ENCODE assay signal across 17 cellular contexts in the genomic region with DNA sequence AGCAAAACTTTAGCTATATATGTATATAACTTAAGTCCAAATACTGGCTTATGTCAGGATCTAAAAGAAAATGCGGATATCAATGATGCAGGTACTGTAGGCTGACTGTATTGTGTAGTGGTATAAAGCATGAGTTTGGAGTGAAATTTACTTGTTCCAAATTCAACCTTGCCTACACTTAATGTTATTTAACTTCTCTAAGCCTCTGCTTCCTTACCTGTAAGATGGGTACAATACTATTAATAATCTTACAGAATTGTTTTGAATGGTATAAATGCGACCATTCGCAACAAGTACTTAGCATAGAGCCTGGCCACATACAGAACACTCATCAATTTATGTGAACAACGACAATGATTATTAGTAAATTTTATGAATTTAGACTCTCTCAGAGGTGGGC.
A peak's percentile ranks its signal among the peaks of the same experiment; 100 is the strongest.
DNase-seq lines count a peak whose midpoint lies in the region; ATAC-seq and TF ChIP-seq lines count a peak whose summit lies in the region.
"Had no signal": no experiment of that assay in that cellular context is flagged by ENCODE, and none has a peak within 500 bp of the region (broad histone marks: within the 10 kb centered on the region; RNA-seq: fewer than 3 reads in every experiment).

No MANE protein-coding gene starts in this region.

- H3K27ac ChIP-seq in BLaER1 (no peak overlapping the region; the same call in 1 of the 2 replicates), Karpas-422 (ENCODE audit: low read length) (no peak overlapping the region), SU-DHL-6 (ENCODE audit: low read depth, low read length) (peak overlapping the region; percentile 93), mesenchymal stem cell (ENCODE audit: low read length, poor library complexity, severe bottlenecking) (no peak overlapping the region)
- H3K27ac ChIP-seq: HL-60, PC-9 had no signal

- H2AK5ac ChIP-seq in mesenchymal stem cell (ENCODE audit: low read length, severe bottlenecking): no peak overlapping the region

- H3K4me2 ChIP-seq in BLaER1 (peak overlapping the region; percentile 76), Karpas-422 (ENCODE audit: low read depth, low read length, poor library complexity, severe bottlenecking) (peak overlapping the region; percentile 60), SU-DHL-6 (ENCODE audit: low read depth, low read length, poor library complexity, severe bottlenecking) (peak overlapping the region; percentile 84), mesenchymal stem cell (ENCODE audit: low read length, poor library complexity, severe bottlenecking) (no peak overlapping the region)
- H3K4me2 ChIP-seq: PC-9 had no signal

- WGBS in mesenchymal stem cell: no CpG with 5 or more reads among the region's 4 CpGs

- H3K79me1 ChIP-seq in mesenchymal stem cell (replicated peaks; ENCODE audit: low read length, poor library complexity, severe bottlenecking): peaks cover 14% of the 10 kb centered on the region

- TF ChIP-seq CTCF in SU-DHL-6 (IDR thresholded peaks at IDR 0.05; ENCODE audit: insufficient read depth, low read length, poor library complexity, severe bottlenecking): no peak

- H3K9me2 ChIP-seq in Karpas-422 (replicated peaks; ENCODE audit: insufficient read depth, low read length) (no peaks in the 10 kb centered on the region), SU-DHL-6 (replicated peaks; ENCODE audit: insufficient read depth, low read length) (no peaks in the 10 kb centered on the region)

- H2BK15ac ChIP-seq in mesenchymal stem cell (ENCODE audit: low read depth, poor library complexity, severe bottlenecking): peak overlapping the region; percentile 60

- no peak overlapping the region for H3K4ac ChIP-seq in mesenchymal stem cell (ENCODE audit: low read depth in 1 of 2, low read length in 2 of 2)

- H2AFZ ChIP-seq in Karpas-422 (ENCODE audit: low read length) (no peak overlapping the region), SU-DHL-6 (ENCODE audit: low read depth, low read length, severe bottlenecking) (no peak overlapping the region), mesenchymal stem cell (ENCODE audit: low read depth, low read length) (no peak overlapping the region)
- H2AFZ ChIP-seq: PC-9 had no signal

- H3K4me1 ChIP-seq in BLaER1 (peaks cover 88% of the 10 kb centered on the region), Karpas-422 (ENCODE audit: low read length) (peaks cover 65% of the 10 kb centered on the region), mesenchymal stem cell (ENCODE audit: control insufficient read depth, insufficient read depth, low read depth, low read length) (peaks cover 7% of the 10 kb centered on the region)

- peak overlapping the region in 1 of 2 experiments; percentile 63 for H3K18ac ChIP-seq in mesenchymal stem cell (ENCODE audit: low read depth in 1 of 2, low read length in 2 of 2)

- no peak overlapping the region for H2BK12ac ChIP-seq in mesenchymal stem cell (ENCODE audit: low read length in 2 of 2)

- H2BK120ac ChIP-seq in mesenchymal stem cell (ENCODE audit: low read depth, low read length): no peak overlapping the region

- no peak overlapping the region for H4K8ac ChIP-seq in mesenchymal stem cell (ENCODE audit: low read length)

- H3K4me3 ChIP-seq in BLaER1 (no peak overlapping the region), Karpas-422 (ENCODE audit: low read length) (no peak overlapping the region), SU-DHL-6 (ENCODE audit: insufficient read depth, low read length, poor library complexity, severe bottlenecking) (peak overlapping the region; percentile 49), mesenchymal stem cell (ENCODE audit: insufficient read depth in 1 of 2, low read depth in 1 of 2, low read length in 2 of 2) (no peak overlapping the region)
- H3K4me3 ChIP-seq: PC-9 had no signal

- H3K9me3 ChIP-seq in BLaER1: no peaks in the 10 kb centered on the region
- H3K9me3 ChIP-seq in Karpas-422 (ENCODE audit: low read length): no peaks in the 10 kb centered on the region
- no peaks in the 10 kb centered on the region for H3K9me3 ChIP-seq in SU-DHL-6 (ENCODE audit: insufficient read depth, low read length)
- H3K9me3 ChIP-seq in mesenchymal stem cell (ENCODE audit: control insufficient read depth, low read length): no peaks in the 10 kb centered on the region

- no peak for ATAC-seq in HG03280 (IDR thresholded peaks at IDR 0.05; ENCODE audit: unreplicated experiment)

- no peak overlapping the region for H3K23ac ChIP-seq in mesenchymal stem cell (ENCODE audit: low read length in 2 of 2)

- no peak overlapping the region for H3K9ac ChIP-seq in BLaER1
- no peak overlapping the region for H3K9ac ChIP-seq in Karpas-422 (ENCODE audit: low read length)
- peak overlapping the region; percentile 59 for H3K9ac ChIP-seq in SU-DHL-6 (ENCODE audit: low read length)
- H3K9ac ChIP-seq in mesenchymal stem cell (ENCODE audit: low read length): no peak overlapping the region

- H2BK5ac ChIP-seq in mesenchymal stem cell (ENCODE audit: low read depth, low read length, poor library complexity, severe bottlenecking): no peak overlapping the region

- no peak overlapping the region for H4K91ac ChIP-seq in mesenchymal stem cell (ENCODE audit: low read length)

- H3K36me3 ChIP-seq in BLaER1 (no peaks in the 10 kb centered on the region), Karpas-422 (ENCODE audit: insufficient read depth, low read length) (no peaks in the 10 kb centered on the region), SU-DHL-6 (ENCODE audit: low read length) (0 out of 2 replicates have a peak, but pooled peaks cover 6% of the 10 kb centered on the region), mesenchymal stem cell (ENCODE audit: control insufficient read depth in 1 of 2, insufficient read depth in 2 of 2, low read depth in 1 of 2, low read length in 2 of 2) (peaks cover 2 to 10% of the 10 kb centered on the region in 2 experiments)

- H4K20me1 ChIP-seq in BLaER1 (peaks cover 94% of the 10 kb centered on the region), Karpas-422 (ENCODE audit: insufficient read depth, low read depth, low read length) (peaks cover 85% of the 10 kb centered on the region), SU-DHL-6 (ENCODE audit: low read depth, low read length) (no peaks in the 10 kb centered on the region)

- no peaks in the 10 kb centered on the region for H3K27me3 ChIP-seq in BLaER1
- no peaks in the 10 kb centered on the region for H3K27me3 ChIP-seq in Karpas-422 (ENCODE audit: low read length)
- no peaks in the 10 kb centered on the region for H3K27me3 ChIP-seq in SU-DHL-6 (ENCODE audit: low read length)
- no peaks in the 10 kb centered on the region for H3K27me3 ChIP-seq in mesenchymal stem cell (ENCODE audit: control insufficient read depth in 1 of 2, insufficient read depth in 1 of 2, low read length in 2 of 2)

- DNase-seq in Karpas-422 (no peak), mesenchymal stem cell (no peak), SKM-1 (lab: John Stamatoyannopoulos, UW; ENCODE audit: unreplicated experiment) (no peak), OCI-M2 (lab: John Stamatoyannopoulos, UW; ENCODE audit: unreplicated experiment) (no peak)
- DNase-seq: EL, H7, KG1, NCI-H1694, NCI-H2081, NCI-H345, NCI-H524 treated with DMSO at 0.1 percent for 48 hours, NCI-H82, PC-9 had no signal

- no peak overlapping the region for H3K14ac ChIP-seq in mesenchymal stem cell (ENCODE audit: low read length in 2 of 2)

- H3K79me2 ChIP-seq in Karpas-422 (ENCODE audit: low read length): no peaks in the 10 kb centered on the region
- H3K79me2 ChIP-seq in SU-DHL-6 (ENCODE audit: insufficient read depth, low read length): peaks cover 91% of the 10 kb centered on the region

- H3F3A ChIP-seq in SU-DHL-6 (ENCODE audit: insufficient read depth): peaks cover 79% of the 10 kb centered on the region
